11 cellular contexts compared by ENCODE assay signal in genomic region chr6:85405853-85406198, GRCh38. TPM values are rescaled to one million over a fixed set of nuclear protein-coding genes. Genes with fewer than 3 reads are reported as not detected.
A peak's percentile ranks its signal among the peaks of the same experiment; 100 is the strongest.
DNase-seq lines count a peak whose midpoint lies in the region; ATAC-seq, FAIRE-seq and TF ChIP-seq lines count a peak whose summit lies in the region.
"Had no signal": no experiment of that assay in that cellular context is flagged by ENCODE, and none has a peak within 500 bp of the region (broad histone marks: within the 10 kb centered on the region; RNA-seq: fewer than 3 reads in every experiment).

No MANE protein-coding gene starts in this region.

- TF ChIP-seq CTCF in CD4-positive, alpha-beta T cell (IDR thresholded peaks at IDR 0.05): no peak
- TF ChIP-seq CTCF in HCT116 (IDR thresholded peaks at IDR 0.05 in 2 of 3, conservative IDR thresholded peaks at IDR 0.05 in 1 of 3; ENCODE audit: borderline replicate concordance in 1 of 3, insufficient read depth in 1 of 3, low read depth in 2 of 3, low read length in 2 of 3) (no peak), astrocyte (IDR thresholded peaks at IDR 0.05; ENCODE audit: insufficient read depth, low read depth, low read length) (no peak), nephron (IDR thresholded peaks at IDR 0.05; ENCODE audit: unreplicated experiment in 3 of 3) (no peak), esophagus muscularis mucosa (IDR thresholded peaks at IDR 0.05) (no peak)

- DNase-seq in CD4-positive, alpha-beta T cell: no peak
- DNase-seq in HCT116 (ENCODE audit: low read depth, low spot score): no peak
- DNase-seq in astrocyte (ENCODE audit: low read depth): no peak
- DNase-seq in esophagus muscularis mucosa (ENCODE audit: extremely low spot score): no peak
- no peak for DNase-seq in NCI-H82 (lab: John Stamatoyannopoulos, UW)
- no peak for DNase-seq in NCI-H526 (lab: John Stamatoyannopoulos, UW)
- no peak for DNase-seq in NCI-H510A (lab: John Stamatoyannopoulos, UW)
- DNase-seq: cerebellar nuclear complex; NCI-H2081 treated with DMSO at 0.1 percent for 48 hours; stimulated activated CD4-positive, alpha-beta T cell treated with anti-CD3 and anti-CD28 coated beads, Interleukin-4, amount 100 ng/mL, for 4 hours had no signal

- intact Hi-C loops in CD4-positive, alpha-beta T cell (cut with DNase I, micrococcal nuclease): no loop called here
- intact Hi-C loops in HCT116 (cut with micrococcal nuclease) (no loop called here), esophagus muscularis mucosa (cut with DNase I) (no loop called here)

- no TSS peak for BruUV-seq in HCT116 (replicated peaks; lab: Mats Ljungman, UMichigan)

- CTCF ChIA-PET in CD4-positive, alpha-beta T cell (lab: Charles Lee): no interaction called here
- CTCF ChIA-PET in HCT116 (lab: Charles Lee): no interaction called here

- no peaks in the 10 kb centered on the region for H3K36me3 Mint-ChIP-seq in CD4-positive, alpha-beta T cell (ENCODE audit: low read depth)
- H3K36me3 Mint-ChIP-seq in astrocyte (ENCODE audit: low read depth, unreplicated experiment) (no peaks in the 10 kb centered on the region), nephron (ENCODE audit: low read depth) (no peaks in the 10 kb centered on the region)

- H3K4me1 ChIP-seq in HCT116 (ENCODE audit: control insufficient read depth in 1 of 2, insufficient read depth in 2 of 2, low read length in 2 of 2): peaks cover 24 to 63% of the 10 kb centered on the region in 2 experiments
- H3K4me1 ChIP-seq in astrocyte (ENCODE audit: insufficient read depth, low read length): peaks cover 56% of the 10 kb centered on the region
- peaks cover 0 to 8% (median 1%) of the 10 kb centered on the region in 4 donors for H3K4me1 ChIP-seq in esophagus muscularis mucosa

- RAD21 ChIA-PET in HCT116 (lab: Charles Lee; ENCODE audit: low non-redundant PET in 1 of 2, low total read pairs in 2 of 2, uncharacterized antibody in 2 of 2, unreplicated experiment in 2 of 2): no interaction called here

- no peak overlapping the region for H3K27ac ChIP-seq in CD4-positive, alpha-beta T cell (ENCODE audit: low read depth, low read length)
- H3K27ac ChIP-seq in HCT116 (ENCODE audit: low read depth, low read length) (peak overlapping the region; percentile 7; the same call in 1 of the 2 replicates), astrocyte (ENCODE audit: low read depth, low read length) (peak overlapping the region; percentile 96), esophagus muscularis mucosa (replicated peaks in 1 of 4) (no peak overlapping the region)

- no peak for FAIRE-seq in astrocyte (lab: Jason Lieb, UNC)

- H3K27ac Mint-ChIP-seq in CD4-positive, alpha-beta T cell: peak overlapping the region; percentile 18
- H3K27ac Mint-ChIP-seq in astrocyte (ENCODE audit: unreplicated experiment) (peak overlapping the region; percentile 91), nephron (peak overlapping the region; percentile 89 to 98 (median 94))

- H3K27me3 Mint-ChIP-seq in CD4-positive, alpha-beta T cell: no peaks in the 10 kb centered on the region
- H3K27me3 Mint-ChIP-seq in astrocyte (ENCODE audit: low read depth, unreplicated experiment): no peaks in the 10 kb centered on the region
- H3K27me3 Mint-ChIP-seq in nephron (ENCODE audit: low read depth): no peaks in the 10 kb centered on the region

- no peak overlapping the region for H3K4me3 Mint-ChIP-seq in CD4-positive, alpha-beta T cell
- H3K4me3 Mint-ChIP-seq in astrocyte (ENCODE audit: unreplicated experiment) (peak overlapping the region; percentile 22), nephron (no peak overlapping the region)

- peak overlapping the region; percentile 95 for H2AFZ ChIP-seq in HCT116 (ENCODE audit: low read depth, low read length, poor library complexity, severe bottlenecking)
- no peak overlapping the region for H2AFZ ChIP-seq in astrocyte (ENCODE audit: low read depth, low read length)

- H4K20me1 ChIP-seq in HCT116 (ENCODE audit: insufficient read depth) (no peaks in the 10 kb centered on the region), astrocyte (ENCODE audit: insufficient read depth, low read length) (no peaks in the 10 kb centered on the region)

- WGBS in esophagus muscularis mucosa: 94% methylated on average over 2 of the region's 2 CpGs

- no peak for ATAC-seq in CD4-positive, alpha-beta T cell (ENCODE audit: poor library complexity)
- ATAC-seq in HCT116: no peak

- no peak for TF ChIP-seq RAD21 in HCT116 (IDR thresholded peaks at IDR 0.05; ENCODE audit: low read depth)

- H3K9me2 ChIP-seq in HCT116 (ENCODE audit: insufficient read depth): no peaks in the 10 kb centered on the region

- TF ChIP-seq POLR2A in HCT116 (IDR thresholded peaks at IDR 0.05; ENCODE audit: borderline replicate concordance, extremely low read depth, insufficient read depth, insufficient read length) (no peak), esophagus muscularis mucosa (IDR thresholded peaks at IDR 0.05; ENCODE audit: low read depth) (no peak)

- peaks cover 23% of the 10 kb centered on the region for H3K4me1 Mint-ChIP-seq in CD4-positive, alpha-beta T cell (ENCODE audit: low read depth)
- H3K4me1 Mint-ChIP-seq in astrocyte (ENCODE audit: low read depth, unreplicated experiment) (peaks cover 58% of the 10 kb centered on the region), nephron (peaks cover 8% of the 10 kb centered on the region)

- no peaks in the 10 kb centered on the region for H3K36me3 ChIP-seq in HCT116 (ENCODE audit: control insufficient read depth in 1 of 2, insufficient read depth in 2 of 2, low read length in 2 of 2)
- H3K36me3 ChIP-seq in astrocyte (ENCODE audit: insufficient read depth, low read length): no peaks in the 10 kb centered on the region
- no peaks in the 10 kb centered on the region for H3K36me3 ChIP-seq in esophagus muscularis mucosa

- H3K4me2 ChIP-seq in HCT116 (ENCODE audit: low read length) (peak overlapping the region; percentile 45), astrocyte (ENCODE audit: low read length) (peak overlapping the region; percentile 78)

- no peak for TF ChIP-seq EP300 in esophagus muscularis mucosa (IDR thresholded peaks at IDR 0.05)

- H3K79me2 ChIP-seq in HCT116 (ENCODE audit: insufficient read depth, low read length) (no peaks in the 10 kb centered on the region), astrocyte (ENCODE audit: insufficient read depth, low read length) (no peaks in the 10 kb centered on the region)

- POLR2A ChIA-PET in CD4-positive, alpha-beta T cell (lab: Charles Lee): no interaction called here
- POLR2A ChIA-PET in HCT116 (lab: Charles Lee): interaction anchor here (1.4 kb wide), 1 partner anchor 45 kb away, joined by 5 read pairs; no protein-coding TSS in a partner anchor

- H3K9me3 ChIP-seq in CD4-positive, alpha-beta T cell (ENCODE audit: control insufficient read depth, low read length): no peaks in the 10 kb centered on the region
- H3K9me3 ChIP-seq in HCT116 (ENCODE audit: control insufficient read depth in 1 of 2, insufficient read depth in 1 of 2, low read depth in 1 of 2, low read length in 2 of 2): no peaks in the 10 kb centered on the region
- H3K9me3 ChIP-seq in astrocyte (ENCODE audit: insufficient read depth, low read depth, low read length): no peaks in the 10 kb centered on the region
- no peaks in the 10 kb centered on the region for H3K9me3 ChIP-seq in esophagus muscularis mucosa

- peak overlapping the region; percentile 36; the same call in 1 of the 2 replicates for H3K9ac ChIP-seq in HCT116 (ENCODE audit: low read length)
- H3K9ac ChIP-seq in astrocyte (ENCODE audit: low read length): peak overlapping the region; percentile 45

- no peak overlapping the region for H3K4me3 ChIP-seq in HCT116 (replicated peaks in 1 of 2; ENCODE audit: low read depth in 1 of 2, low read length in 2 of 2)
- no peak overlapping the region for H3K4me3 ChIP-seq in astrocyte (ENCODE audit: insufficient read depth, low read depth, low read length)
- no peak overlapping the region for H3K4me3 ChIP-seq in esophagus muscularis mucosa

- no peaks in the 10 kb centered on the region for H3K27me3 ChIP-seq in CD4-positive, alpha-beta T cell (ENCODE audit: control insufficient read depth, insufficient read depth, low read length)
- H3K27me3 ChIP-seq in HCT116 (ENCODE audit: insufficient read depth, low read length) (no peaks in the 10 kb centered on the region), astrocyte (ENCODE audit: insufficient read depth, low read length) (no peaks in the 10 kb centered on the region), esophagus muscularis mucosa (no peaks in the 10 kb centered on the region)

- no peaks in the 10 kb centered on the region for H3K9me3 Mint-ChIP-seq in CD4-positive, alpha-beta T cell
- H3K9me3 Mint-ChIP-seq in astrocyte (ENCODE audit: unreplicated experiment) (no peaks in the 10 kb centered on the region), nephron (no peaks in the 10 kb centered on the region)

TF ChIP-seq in HCT116, 20 proteins besides CTCF, POLR2A, EP300 and RAD21 (continues in another document):
- TF ChIP-seq ATF3 (IDR thresholded peaks at IDR 0.05): no peak
- no peak for TF ChIP-seq CEBPB (IDR thresholded peaks at IDR 0.05; ENCODE audit: low read depth)
- TF ChIP-seq CBX3 (IDR thresholded peaks at IDR 0.05; ENCODE audit: low read depth): no peak
- no peak for TF ChIP-seq TCF7L2 (IDR thresholded peaks at IDR 0.05; ENCODE audit: borderline replicate concordance, extremely low read depth, insufficient read depth, insufficient read length)
- no peak for TF ChIP-seq YY1 (IDR thresholded peaks at IDR 0.05; ENCODE audit: extremely low read depth, insufficient replicate concordance, low read depth, low read length)
- no peak for TF ChIP-seq SRF (IDR thresholded peaks at IDR 0.05; ENCODE audit: low read depth)
- TF ChIP-seq EZH2 (IDR thresholded peaks at IDR 0.05): no peak

RNA-seq across cellular contexts. Expression of gene NT5E, which starts 44.1 kb away (rescaled TPM):
- 1 to 10 TPM; 2.7 to 3.3 TPM for total RNA-seq in CD4-positive, alpha-beta T cell
- 68.2 TPM for total RNA-seq in HCT116 (2021; ENCODE audit: unreplicated experiment)
- 86.0 and 100 TPM in 2 replicates for polyA plus RNA-seq in HCT116 (2012)
- 76.1 and 77.4 TPM in 2 replicates for total RNA-seq in astrocyte
- 10 to 100 TPM; 10.4 to 29.7 (median 18.9) TPM for total RNA-seq in esophagus muscularis mucosa

Comparison
In these comparisons a context has a peak if more than half of its experiments do, and no peak if none do; other contexts are left out.
1. H3K27ac ChIP-seq: peak in HCT116 (single experiment) and astrocyte (single experiment); none in CD4-positive, alpha-beta T cell (single experiment) and esophagus muscularis mucosa (0 of 4).
2. H3K27ac Mint-ChIP-seq: peak in every context shown above with its lines; median percentile 94 in nephron; 91 in astrocyte; 18 in CD4-positive, alpha-beta T cell.